Comparison of ENCODE assay signal across 3 cellular contexts in the genomic region with DNA sequence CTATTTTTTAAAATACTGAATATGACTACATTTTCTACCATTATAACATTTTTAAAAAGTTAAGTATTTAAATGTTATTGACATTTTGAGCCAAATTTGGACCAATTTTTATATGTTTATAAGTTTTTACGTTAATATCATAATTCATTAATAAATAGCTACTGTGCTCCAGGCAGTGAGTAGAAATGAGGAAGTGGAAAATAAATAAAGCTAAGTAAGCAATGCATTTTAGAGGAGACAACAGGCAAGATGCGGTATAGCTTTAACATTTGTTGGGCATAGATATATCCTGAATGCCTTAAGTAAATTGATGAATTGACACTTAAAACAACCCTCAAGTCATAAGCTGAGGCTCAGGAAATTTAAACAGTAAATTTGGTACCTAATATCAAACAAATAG.
A peak's percentile ranks its signal among the peaks of the same experiment; 100 is the strongest.
TF ChIP-seq lines count a peak whose summit lies in the region.

No MANE protein-coding gene starts in this region.

TF ChIP-seq in A549, 52 proteins besides CTCF, POLR2A, EP300 and RAD21 (continued from another document):
- TF ChIP-seq CHD2 (IDR thresholded peaks at IDR 0.05; ENCODE audit: low read length, partially characterized antibody) (no peak), EHMT2 (IDR thresholded peaks at IDR 0.05; ENCODE audit: low read depth) (no peak), CHD4 (IDR thresholded peaks at IDR 0.05; ENCODE audit: borderline replicate concordance) (no peak), MAZ (IDR thresholded peaks at IDR 0.05; ENCODE audit: borderline replicate concordance, low read depth, low read length) (no peak), FOXS1 (CRISPR knock-in tag; IDR thresholded peaks at IDR 0.05) (no peak), HEYL (CRISPR knock-in tag; IDR thresholded peaks at IDR 0.05) (no peak), RNF2 (IDR thresholded peaks at IDR 0.05; ENCODE audit: borderline replicate concordance, low read depth) (no peak), ZNF302 (CRISPR knock-in tag; IDR thresholded peaks at IDR 0.05) (no peak)
- TF ChIP-seq, protein P1, sequence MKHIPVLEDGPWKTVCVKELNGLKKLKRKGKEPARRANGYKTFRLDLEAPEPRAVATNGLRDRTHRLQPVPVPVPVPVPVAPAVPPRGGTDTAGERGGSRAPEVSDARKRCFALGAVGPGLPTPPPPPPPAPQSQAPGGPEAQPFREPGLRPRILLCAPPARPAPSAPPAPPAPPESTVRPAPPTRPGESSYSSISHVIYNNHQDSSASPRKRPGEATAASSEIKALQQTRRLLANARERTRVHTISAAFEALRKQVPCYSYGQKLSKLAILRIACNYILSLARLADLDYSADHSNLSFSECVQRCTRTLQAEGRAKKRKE (CRISPR knock-in tag; IDR thresholded peaks at IDR 0.05; ENCODE audit: low read depth), result no peak
- TF ChIP-seq, protein P2, sequence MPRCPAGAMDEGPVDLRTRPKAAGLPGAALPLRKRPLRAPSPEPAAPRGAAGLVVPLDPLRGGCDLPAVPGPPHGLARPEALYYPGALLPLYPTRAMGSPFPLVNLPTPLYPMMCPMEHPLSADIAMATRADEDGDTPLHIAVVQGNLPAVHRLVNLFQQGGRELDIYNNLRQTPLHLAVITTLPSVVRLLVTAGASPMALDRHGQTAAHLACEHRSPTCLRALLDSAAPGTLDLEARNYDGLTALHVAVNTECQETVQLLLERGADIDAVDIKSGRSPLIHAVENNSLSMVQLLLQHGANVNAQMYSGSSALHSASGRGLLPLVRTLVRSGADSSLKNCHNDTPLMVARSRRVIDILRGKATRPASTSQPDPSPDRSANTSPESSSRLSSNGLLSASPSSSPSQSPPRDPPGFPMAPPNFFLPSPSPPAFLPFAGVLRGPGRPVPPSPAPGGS (IDR thresholded peaks at IDR 0.05), result no peak

TF ChIP-seq in HCT116, 20 proteins besides CTCF, POLR2A, EP300 and RAD21 (continued from another document):
- TF ChIP-seq, protein P3, sequence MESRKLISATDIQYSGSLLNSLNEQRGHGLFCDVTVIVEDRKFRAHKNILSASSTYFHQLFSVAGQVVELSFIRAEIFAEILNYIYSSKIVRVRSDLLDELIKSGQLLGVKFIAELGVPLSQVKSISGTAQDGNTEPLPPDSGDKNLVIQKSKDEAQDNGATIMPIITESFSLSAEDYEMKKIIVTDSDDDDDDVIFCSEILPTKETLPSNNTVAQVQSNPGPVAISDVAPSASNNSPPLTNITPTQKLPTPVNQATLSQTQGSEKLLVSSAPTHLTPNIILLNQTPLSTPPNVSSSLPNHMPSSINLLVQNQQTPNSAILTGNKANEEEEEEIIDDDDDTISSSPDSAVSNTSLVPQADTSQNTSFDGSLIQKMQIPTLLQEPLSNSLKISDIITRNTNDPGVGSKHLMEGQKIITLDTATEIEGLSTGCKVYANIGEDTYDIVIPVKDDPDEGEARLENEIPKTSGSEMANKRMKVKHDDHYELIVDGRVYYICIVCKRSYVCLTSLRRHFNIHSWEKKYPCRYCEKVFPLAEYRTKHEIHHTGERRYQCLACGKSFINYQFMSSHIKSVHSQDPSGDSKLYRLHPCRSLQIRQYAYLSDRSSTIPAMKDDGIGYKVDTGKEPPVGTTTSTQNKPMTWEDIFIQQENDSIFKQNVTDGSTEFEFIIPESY (IDR thresholded peaks at IDR 0.05; ENCODE audit: extremely low read depth, insufficient replicate concordance, low read length), result no peak
- TF ChIP-seq SIN3A (IDR thresholded peaks at IDR 0.05; ENCODE audit: low read depth), result no peak

TF ChIP-seq in K562, 482 proteins besides CTCF, POLR2A, EP300 and RAD21 (continued from another document):
- TF ChIP-seq ZNF197 (CRISPR knock-in tag; IDR thresholded peaks at IDR 0.05; ENCODE audit: low read depth), result no peak
- TF ChIP-seq MTA2 (IDR thresholded peaks at IDR 0.05; ENCODE audit: low read depth), result no peak
- no peak for TF ChIP-seq HDGF (IDR thresholded peaks at IDR 0.05)
- TF ChIP-seq ZNF316 (IDR thresholded peaks at IDR 0.05), result 0 out of 2 replicates have a peak, but pooled peaks have one; percentile 13
- TF ChIP-seq MAFG (tag; conservative IDR thresholded peaks at IDR 0.05), result 0 out of 2 replicates have a peak, but pooled peaks have one; percentile 7
- TF ChIP-seq, protein P4, sequence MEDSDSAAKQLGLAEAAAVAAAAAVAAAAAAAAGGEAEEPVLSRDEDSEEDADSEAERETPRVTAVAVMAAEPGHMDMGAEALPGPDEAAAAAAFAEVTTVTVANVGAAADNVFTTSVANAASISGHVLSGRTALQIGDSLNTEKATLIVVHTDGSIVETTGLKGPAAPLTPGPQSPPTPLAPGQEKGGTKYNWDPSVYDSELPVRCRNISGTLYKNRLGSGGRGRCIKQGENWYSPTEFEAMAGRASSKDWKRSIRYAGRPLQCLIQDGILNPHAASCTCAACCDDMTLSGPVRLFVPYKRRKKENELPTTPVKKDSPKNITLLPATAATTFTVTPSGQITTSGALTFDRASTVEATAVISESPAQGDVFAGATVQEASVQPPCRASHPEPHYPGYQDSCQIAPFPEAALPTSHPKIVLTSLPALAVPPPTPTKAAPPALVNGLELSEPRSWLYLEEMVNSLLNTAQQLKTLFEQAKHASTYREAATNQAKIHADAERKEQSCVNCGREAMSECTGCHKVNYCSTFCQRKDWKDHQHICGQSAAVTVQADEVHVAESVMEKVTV (CRISPR knock-in tag; IDR thresholded peaks at IDR 0.05), result no peak
- no peak for TF ChIP-seq ZBTB1 (CRISPR knock-in tag; IDR thresholded peaks at IDR 0.05; ENCODE audit: borderline replicate concordance, low read depth)
